Comparison of ENCODE assay signal across 8 cellular contexts in the genomic region with DNA sequence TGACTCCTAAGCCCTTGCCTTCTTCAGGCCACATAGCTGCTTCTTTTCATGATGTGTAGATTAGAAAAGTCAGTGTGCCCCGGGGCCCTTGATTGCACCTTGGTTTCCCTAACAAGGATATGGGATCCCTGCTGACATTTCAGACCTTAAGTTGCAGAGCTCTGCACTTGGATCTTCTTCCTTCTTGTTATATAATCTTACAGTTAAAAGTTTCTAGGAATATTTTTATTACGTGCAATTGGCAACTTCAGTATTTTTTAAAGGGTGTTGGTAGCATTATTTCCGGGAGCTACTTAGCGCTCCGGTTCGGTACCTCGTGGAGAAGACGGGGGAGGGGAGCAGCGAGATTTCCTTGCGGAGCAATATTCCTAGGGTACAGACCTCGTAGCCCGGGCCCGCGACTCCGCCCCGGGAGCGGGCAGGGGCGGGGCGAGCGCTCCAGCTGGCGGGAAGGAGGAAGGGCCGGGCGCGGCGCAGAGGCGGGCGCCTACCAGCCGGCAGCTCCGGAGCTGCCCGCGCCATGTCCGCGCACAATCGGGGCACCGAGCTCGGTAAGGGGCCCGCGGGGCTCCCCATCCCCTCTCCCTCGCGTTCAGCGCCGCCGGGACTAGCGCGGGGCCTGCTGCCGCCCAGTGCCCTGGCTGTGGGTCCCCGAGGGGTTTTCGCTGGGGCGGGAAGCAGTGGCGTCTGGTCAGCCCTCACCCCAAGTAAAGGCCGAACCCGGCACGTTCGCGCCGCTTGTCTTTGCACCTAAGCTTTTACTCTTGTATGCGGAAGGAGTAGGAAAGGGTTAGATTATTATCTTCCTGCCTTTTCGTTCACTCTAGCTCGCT. TPM values are rescaled to one million over a fixed set of nuclear protein-coding genes. Genes with fewer than 3 reads are reported as not detected.
A peak's percentile ranks its signal among the peaks of the same experiment; 100 is the strongest.
DNase-seq lines count a peak whose midpoint lies in the region; ATAC-seq, FAIRE-seq and TF ChIP-seq lines count a peak whose summit lies in the region.

A gene (plus strand): TSS at position 469 of the 833 bp plus-strand sequence. CDS start 52 bp downstream, at position 521.

- H3K27me3 ChIP-seq in osteoblast (ENCODE audit: insufficient read depth, low read length) (no peaks in the 10 kb centered on the region), thoracic aorta (replicated peaks; ENCODE audit: insufficient read depth) (no peaks in the 10 kb centered on the region)

- H3K4me3 ChIP-seq in osteoblast (ENCODE audit: insufficient read depth, low read length) (peak within 1 kb of the TSS; percentile 85), thoracic aorta (peak within 1 kb of the TSS; percentile 93)

- H3K4me1 ChIP-seq in osteoblast (ENCODE audit: insufficient read depth, low read length): peaks cover 13% of the 10 kb centered on the region
- H3K4me1 ChIP-seq in thoracic aorta (ENCODE audit: control insufficient read depth in 1 of 2, low read depth in 2 of 2): peaks cover 0 to 12% of the 10 kb centered on the region in 2 donors

- H2AFZ ChIP-seq in osteoblast (ENCODE audit: low read length): peak within 1 kb of the TSS; percentile 65

- TF ChIP-seq CTCF in osteoblast (IDR thresholded peaks at IDR 0.05; ENCODE audit: extremely low read depth, low read depth, low read length): no peak
- peak; percentile 25 for TF ChIP-seq CTCF in thoracic aorta (IDR thresholded peaks at IDR 0.05)

- FAIRE-seq in H54 (lab: Jason Lieb, UNC): peak; percentile 88

- H4K20me1 ChIP-seq in osteoblast (ENCODE audit: insufficient read depth, low read length): no peaks in the 10 kb centered on the region

- H3K36me3 ChIP-seq in osteoblast (ENCODE audit: insufficient read depth, low read length): peaks cover 20% of the 10 kb centered on the region
- no peaks in the 10 kb centered on the region for H3K36me3 ChIP-seq in thoracic aorta

- peak; percentile 87 for TF ChIP-seq POLR2A in H54 (IDR thresholded peaks at IDR 0.05; ENCODE audit: low read depth, low read length)

- DNase-seq in GF-D8 (lab: John Stamatoyannopoulos, UW): peak; percentile 33
- DNase-seq in H54 (ENCODE audit: insufficient read length, low spot score): peak; percentile 56
- peak; percentile 94 for DNase-seq in LoVo (ENCODE audit: low spot score)
- DNase-seq in SK-MEL-5 (ENCODE audit: low read depth, low spot score): peak; percentile 85
- DNase-seq in activated naive CD4-positive, alpha-beta T cell treated with anti-CD3 and anti-CD28 coated beads, Interleukin-2, amount 50 U/mL, for 16 hours: peak; percentile 61
- DNase-seq in glomerular endothelial cell (ENCODE audit: extremely low read depth, low read depth, low spot score): no peak
- DNase-seq in osteoblast (ENCODE audit: insufficient read length, low spot score, missing footprints): peak; percentile 93
- peak; percentile 47 for DNase-seq in thoracic aorta (ENCODE audit: low spot score)

- H3K27ac ChIP-seq in osteoblast (ENCODE audit: low read depth, low read length) (peak within 1 kb of the TSS; percentile 79), thoracic aorta (peak within 1 kb of the TSS; percentile 78 to 89)

- in situ Hi-C loops in SK-MEL-5 (cut with HindIII; ENCODE audit: low pct_unique_long_range_greater_than_20kb, low sequenced_read_pairs): no loop called here

- peaks cover 24% of the 10 kb centered on the region for H3K79me2 ChIP-seq in osteoblast (ENCODE audit: insufficient read depth, low read length)

- ATAC-seq in thoracic aorta (ENCODE audit: insufficient number of reproducible peaks, low FRiP score, low read depth): peak; percentile 92

- H3K4me2 ChIP-seq in osteoblast (ENCODE audit: insufficient read depth, low read length): peak within 1 kb of the TSS; percentile 84

- H3K9me3 ChIP-seq in osteoblast (ENCODE audit: low read depth, low read length) (no peaks in the 10 kb centered on the region), thoracic aorta (no peaks in the 10 kb centered on the region)

RNA-seq across cellular contexts. Expression of the gene that starts here (rescaled TPM):
- 178 and 200 TPM in 2 replicates for total RNA-seq in SK-MEL-5 (2014; rRNA removed; shearing (Covaris generic))
- 88.5 and 94.9 TPM in 2 replicates for polyA plus RNA-seq in SK-MEL-5 (2015; cell fraction: cytosol; rRNA removed)
- 87.1 and 104 TPM in 2 replicates for polyA plus RNA-seq in SK-MEL-5 (2015; cell fraction: nucleus; rRNA removed)
- total RNA-seq in glomerular endothelial cell (35.7 and 43.6 TPM in 2 replicates), osteoblast (47.4 and 50.4 TPM in 2 replicates), thoracic aorta (10 to 100 TPM; 25.5 to 47.4 TPM)
